Comparison of ENCODE assay signal across 8 cellular contexts in genomic region chr13:75583101-75583500, GRCh38.
"Had no signal": no experiment of that assay in that cellular context is flagged by ENCODE, and none has a peak within 500 bp of the region (broad histone marks: within the 10 kb centered on the region; RNA-seq: fewer than 3 reads in every experiment).

No MANE protein-coding gene starts in this region.

- DNase-seq: GM23248, GOT3, H7, HFFc6, IMR-90 had no signal

- H3K36me3 ChIP-seq: HAP-1 had no signal

- H3K27ac ChIP-seq: GM23248 had no signal

- H3K4me1 ChIP-seq: HAP-1 had no signal

- H3K9me3 ChIP-seq: HAP-1 had no signal

- H3K27ac Mint-ChIP-seq: HFFc6 had no signal

- H3K4me3 Mint-ChIP-seq: HFFc6 had no signal

- H3K4me3 ChIP-seq: GM23248, HAP-1 had no signal

- ATAC-seq: HCT116 had no signal

- FAIRE-seq: HTR-8/SVneo had no signal
